Comparison of ENCODE assay signal across 1 cellular context in genomic region chr17:16287563-16288027, GRCh38.
TF ChIP-seq lines count a peak whose summit lies in the region.

No MANE protein-coding gene starts in this region.

TF ChIP-seq in K562, 482 proteins besides CTCF, POLR2A, EP300 and RAD21 (continued from another document and continues in another):
- TF ChIP-seq ZNF780A (CRISPR knock-in tag; IDR thresholded peaks at IDR 0.05) (no peak), HEY1 (CRISPR knock-in tag; IDR thresholded peaks at IDR 0.05; ENCODE audit: borderline replicate concordance) (0 out of 2 replicates have a peak, but pooled peaks have one; percentile 49), ELF1 (tag; IDR thresholded peaks at IDR 0.05) (no peak), ZKSCAN3 (CRISPR knock-in tag; IDR thresholded peaks at IDR 0.05) (no peak), BDP1 (IDR thresholded peaks at IDR 0.05; ENCODE audit: insufficient read depth, insufficient read length) (no peak), BRD9 (IDR thresholded peaks at IDR 0.05; ENCODE audit: low read depth, partially characterized antibody) (no peak), ZNF197 (CRISPR knock-in tag; IDR thresholded peaks at IDR 0.05; ENCODE audit: low read depth) (0 out of 2 replicates have a peak, but pooled peaks have one; percentile 37), ZNF253 (CRISPR knock-in tag; conservative IDR thresholded peaks at IDR 0.05) (no peak), SREBF1 (IDR thresholded peaks at IDR 0.05; ENCODE audit: borderline replicate concordance, low read depth, low read length) (no peak), SAFB (IDR thresholded peaks at IDR 0.05; ENCODE audit: borderline replicate concordance, low read depth, low read length) (no peak), DDX20 (tag; IDR thresholded peaks at IDR 0.05; ENCODE audit: low read depth) (no peak), ZBTB7A (IDR thresholded peaks at IDR 0.05; ENCODE audit: borderline replicate concordance, control insufficient read depth, low read depth, low read length) (no peak), ELF2 (CRISPR knock-in tag; IDR thresholded peaks at IDR 0.05) (no peak), EP400 (IDR thresholded peaks at IDR 0.05) (no peak), RREB1 (CRISPR knock-in tag; IDR thresholded peaks at IDR 0.05) (no peak), USF1 (CRISPR knock-in tag; IDR thresholded peaks at IDR 0.05) (no peak), TCF15 (CRISPR knock-in tag; IDR thresholded peaks at IDR 0.05) (no peak), ZNF668 (CRISPR knock-in tag; IDR thresholded peaks at IDR 0.05) (no peak), XRCC4 (IDR thresholded peaks at IDR 0.05; ENCODE audit: extremely low read depth, insufficient read depth, insufficient read length) (no peak), MLX (CRISPR knock-in tag; conservative IDR thresholded peaks at IDR 0.05) (no peak), ZMIZ1 (IDR thresholded peaks at IDR 0.05; ENCODE audit: low read depth in 2 of 2, low read length in 2 of 2) (no peak), HMG20B (CRISPR knock-in tag; IDR thresholded peaks at IDR 0.05) (no peak), CREM (IDR thresholded peaks at IDR 0.05; ENCODE audit: low read depth) (peak; percentile 62), L3MBTL2 (IDR thresholded peaks at IDR 0.05) (no peak), TEAD4 (IDR thresholded peaks at IDR 0.05; ENCODE audit: low read length) (peak; percentile 63; the same call in 1 of the 2 replicates), TEAD4 (CRISPR knock-in tag; IDR thresholded peaks at IDR 0.05; ENCODE audit: borderline replicate concordance) (no peak), KDM2B (CRISPR knock-in tag; IDR thresholded peaks at IDR 0.05) (no peak), CSDE1 (IDR thresholded peaks at IDR 0.05) (no peak), ZNF764 (CRISPR knock-in tag; IDR thresholded peaks at IDR 0.05; ENCODE audit: low read depth) (no peak), ZEB2 (IDR thresholded peaks at IDR 0.05) (no peak), HCFC1 (IDR thresholded peaks at IDR 0.05; ENCODE audit: low read depth, low read length) (no peak), TRIM24 (IDR thresholded peaks at IDR 0.05) (no peak), BMI1 (IDR thresholded peaks at IDR 0.05; ENCODE audit: low read length) (no peak), BACH1 (tag; IDR thresholded peaks at IDR 0.05) (peak; percentile 77; the same call in 1 of the 2 replicates), WHSC1 (IDR thresholded peaks at IDR 0.05; ENCODE audit: low read length) (no peak), PTTG1 (tag; IDR thresholded peaks at IDR 0.05; ENCODE audit: low read depth) (no peak), SNRNP70 (optimal IDR thresholded peaks at IDR 0.05; ENCODE audit: low read depth, low read length) (no peak), ZNF778 (CRISPR knock-in tag; IDR thresholded peaks at IDR 0.05) (no peak), XRCC5 (IDR thresholded peaks at IDR 0.05; ENCODE audit: low read depth, low read length) (no peak), MAZ (CRISPR knock-in tag; conservative IDR thresholded peaks at IDR 0.05 in 1 of 2, IDR thresholded peaks at IDR 0.05 in 1 of 2) (no peak), NONO (IDR thresholded peaks at IDR 0.05; ENCODE audit: low read depth in 2 of 2, low read length in 1 of 2) (no peak), HDAC3 (IDR thresholded peaks at IDR 0.05; ENCODE audit: borderline replicate concordance, partially characterized antibody) (no peak)
- TF ChIP-seq, protein P1, sequence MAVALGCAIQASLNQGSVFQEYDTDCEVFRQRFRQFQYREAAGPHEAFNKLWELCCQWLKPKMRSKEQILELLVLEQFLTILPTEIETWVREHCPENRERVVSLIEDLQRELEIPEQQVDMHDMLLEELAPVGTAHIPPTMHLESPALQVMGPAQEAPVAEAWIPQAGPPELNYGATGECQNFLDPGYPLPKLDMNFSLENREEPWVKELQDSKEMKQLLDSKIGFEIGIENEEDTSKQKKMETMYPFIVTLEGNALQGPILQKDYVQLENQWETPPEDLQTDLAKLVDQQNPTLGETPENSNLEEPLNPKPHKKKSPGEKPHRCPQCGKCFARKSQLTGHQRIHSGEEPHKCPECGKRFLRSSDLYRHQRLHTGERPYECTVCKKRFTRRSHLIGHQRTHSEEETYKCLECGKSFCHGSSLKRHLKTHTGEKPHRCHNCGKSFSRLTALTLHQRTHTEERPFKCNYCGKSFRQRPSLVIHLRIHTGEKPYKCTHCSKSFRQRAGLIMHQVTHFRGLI (CRISPR knock-in tag; IDR thresholded peaks at IDR 0.05): no peak
- TF ChIP-seq, protein P2, sequence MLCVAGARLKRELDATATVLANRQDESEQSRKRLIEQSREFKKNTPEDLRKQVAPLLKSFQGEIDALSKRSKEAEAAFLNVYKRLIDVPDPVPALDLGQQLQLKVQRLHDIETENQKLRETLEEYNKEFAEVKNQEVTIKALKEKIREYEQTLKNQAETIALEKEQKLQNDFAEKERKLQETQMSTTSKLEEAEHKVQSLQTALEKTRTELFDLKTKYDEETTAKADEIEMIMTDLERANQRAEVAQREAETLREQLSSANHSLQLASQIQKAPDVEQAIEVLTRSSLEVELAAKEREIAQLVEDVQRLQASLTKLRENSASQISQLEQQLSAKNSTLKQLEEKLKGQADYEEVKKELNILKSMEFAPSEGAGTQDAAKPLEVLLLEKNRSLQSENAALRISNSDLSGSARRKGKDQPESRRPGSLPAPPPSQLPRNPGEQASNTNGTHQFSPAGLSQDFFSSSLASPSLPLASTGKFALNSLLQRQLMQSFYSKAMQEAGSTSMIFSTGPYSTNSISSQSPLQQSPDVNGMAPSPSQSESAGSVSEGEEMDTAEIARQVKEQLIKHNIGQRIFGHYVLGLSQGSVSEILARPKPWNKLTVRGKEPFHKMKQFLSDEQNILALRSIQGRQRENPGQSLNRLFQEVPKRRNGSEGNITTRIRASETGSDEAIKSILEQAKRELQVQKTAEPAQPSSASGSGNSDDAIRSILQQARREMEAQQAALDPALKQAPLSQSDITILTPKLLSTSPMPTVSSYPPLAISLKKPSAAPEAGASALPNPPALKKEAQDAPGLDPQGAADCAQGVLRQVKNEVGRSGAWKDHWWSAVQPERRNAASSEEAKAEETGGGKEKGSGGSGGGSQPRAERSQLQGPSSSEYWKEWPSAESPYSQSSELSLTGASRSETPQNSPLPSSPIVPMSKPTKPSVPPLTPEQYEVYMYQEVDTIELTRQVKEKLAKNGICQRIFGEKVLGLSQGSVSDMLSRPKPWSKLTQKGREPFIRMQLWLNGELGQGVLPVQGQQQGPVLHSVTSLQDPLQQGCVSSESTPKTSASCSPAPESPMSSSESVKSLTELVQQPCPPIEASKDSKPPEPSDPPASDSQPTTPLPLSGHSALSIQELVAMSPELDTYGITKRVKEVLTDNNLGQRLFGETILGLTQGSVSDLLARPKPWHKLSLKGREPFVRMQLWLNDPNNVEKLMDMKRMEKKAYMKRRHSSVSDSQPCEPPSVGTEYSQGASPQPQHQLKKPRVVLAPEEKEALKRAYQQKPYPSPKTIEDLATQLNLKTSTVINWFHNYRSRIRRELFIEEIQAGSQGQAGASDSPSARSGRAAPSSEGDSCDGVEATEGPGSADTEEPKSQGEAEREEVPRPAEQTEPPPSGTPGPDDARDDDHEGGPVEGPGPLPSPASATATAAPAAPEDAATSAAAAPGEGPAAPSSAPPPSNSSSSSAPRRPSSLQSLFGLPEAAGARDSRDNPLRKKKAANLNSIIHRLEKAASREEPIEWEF (CRISPR knock-in tag; IDR thresholded peaks at IDR 0.05): 0 out of 2 replicates have a peak, but pooled peaks have one; percentile 23
- TF ChIP-seq, protein P3, sequence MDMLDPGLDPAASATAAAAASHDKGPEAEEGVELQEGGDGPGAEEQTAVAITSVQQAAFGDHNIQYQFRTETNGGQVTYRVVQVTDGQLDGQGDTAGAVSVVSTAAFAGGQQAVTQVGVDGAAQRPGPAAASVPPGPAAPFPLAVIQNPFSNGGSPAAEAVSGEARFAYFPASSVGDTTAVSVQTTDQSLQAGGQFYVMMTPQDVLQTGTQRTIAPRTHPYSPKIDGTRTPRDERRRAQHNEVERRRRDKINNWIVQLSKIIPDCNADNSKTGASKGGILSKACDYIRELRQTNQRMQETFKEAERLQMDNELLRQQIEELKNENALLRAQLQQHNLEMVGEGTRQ (CRISPR knock-in tag; IDR thresholded peaks at IDR 0.05): no peak
- TF ChIP-seq, protein P4, sequence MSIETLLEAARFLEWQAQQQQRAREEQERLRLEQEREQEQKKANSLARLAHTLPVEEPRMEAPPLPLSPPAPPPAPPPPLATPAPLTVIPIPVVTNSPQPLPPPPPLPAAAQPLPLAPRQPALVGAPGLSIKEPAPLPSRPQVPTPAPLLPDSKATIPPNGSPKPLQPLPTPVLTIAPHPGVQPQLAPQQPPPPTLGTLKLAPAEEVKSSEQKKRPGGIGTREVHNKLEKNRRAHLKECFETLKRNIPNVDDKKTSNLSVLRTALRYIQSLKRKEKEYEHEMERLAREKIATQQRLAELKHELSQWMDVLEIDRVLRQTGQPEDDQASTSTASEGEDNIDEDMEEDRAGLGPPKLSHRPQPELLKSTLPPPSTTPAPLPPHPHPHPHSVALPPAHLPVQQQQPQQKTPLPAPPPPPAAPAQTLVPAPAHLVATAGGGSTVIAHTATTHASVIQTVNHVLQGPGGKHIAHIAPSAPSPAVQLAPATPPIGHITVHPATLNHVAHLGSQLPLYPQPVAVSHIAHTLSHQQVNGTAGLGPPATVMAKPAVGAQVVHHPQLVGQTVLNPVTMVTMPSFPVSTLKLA (conservative IDR thresholded peaks at IDR 0.05): no peak
